ENCODE assay signal across 2 cellular contexts in the genomic region with DNA sequence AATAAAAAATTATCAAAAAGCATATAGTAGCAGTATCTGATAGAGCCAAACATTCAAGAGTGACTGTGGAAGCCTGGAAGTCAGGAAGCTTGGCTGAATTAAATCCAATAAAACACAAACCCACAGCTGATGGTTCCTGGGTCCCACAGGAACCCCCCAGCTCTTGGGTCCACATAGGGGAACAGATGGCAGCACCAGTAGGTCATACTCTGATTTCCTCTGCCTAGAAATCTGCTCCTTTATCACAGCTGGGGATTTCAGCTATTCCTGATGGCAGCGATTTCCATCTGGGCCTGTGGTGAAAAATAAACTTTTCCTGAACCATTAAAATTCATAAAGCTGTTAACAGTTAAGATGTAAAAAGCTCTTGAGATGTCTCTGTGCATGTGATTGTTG.
TF ChIP-seq lines count a peak whose summit lies in the region.

No MANE protein-coding gene starts in this region.

TF ChIP-seq in SK-N-SH, 30 proteins besides CTCF, POLR2A, EP300 and RAD21 (continued from another document):
- TF ChIP-seq, protein P1, sequence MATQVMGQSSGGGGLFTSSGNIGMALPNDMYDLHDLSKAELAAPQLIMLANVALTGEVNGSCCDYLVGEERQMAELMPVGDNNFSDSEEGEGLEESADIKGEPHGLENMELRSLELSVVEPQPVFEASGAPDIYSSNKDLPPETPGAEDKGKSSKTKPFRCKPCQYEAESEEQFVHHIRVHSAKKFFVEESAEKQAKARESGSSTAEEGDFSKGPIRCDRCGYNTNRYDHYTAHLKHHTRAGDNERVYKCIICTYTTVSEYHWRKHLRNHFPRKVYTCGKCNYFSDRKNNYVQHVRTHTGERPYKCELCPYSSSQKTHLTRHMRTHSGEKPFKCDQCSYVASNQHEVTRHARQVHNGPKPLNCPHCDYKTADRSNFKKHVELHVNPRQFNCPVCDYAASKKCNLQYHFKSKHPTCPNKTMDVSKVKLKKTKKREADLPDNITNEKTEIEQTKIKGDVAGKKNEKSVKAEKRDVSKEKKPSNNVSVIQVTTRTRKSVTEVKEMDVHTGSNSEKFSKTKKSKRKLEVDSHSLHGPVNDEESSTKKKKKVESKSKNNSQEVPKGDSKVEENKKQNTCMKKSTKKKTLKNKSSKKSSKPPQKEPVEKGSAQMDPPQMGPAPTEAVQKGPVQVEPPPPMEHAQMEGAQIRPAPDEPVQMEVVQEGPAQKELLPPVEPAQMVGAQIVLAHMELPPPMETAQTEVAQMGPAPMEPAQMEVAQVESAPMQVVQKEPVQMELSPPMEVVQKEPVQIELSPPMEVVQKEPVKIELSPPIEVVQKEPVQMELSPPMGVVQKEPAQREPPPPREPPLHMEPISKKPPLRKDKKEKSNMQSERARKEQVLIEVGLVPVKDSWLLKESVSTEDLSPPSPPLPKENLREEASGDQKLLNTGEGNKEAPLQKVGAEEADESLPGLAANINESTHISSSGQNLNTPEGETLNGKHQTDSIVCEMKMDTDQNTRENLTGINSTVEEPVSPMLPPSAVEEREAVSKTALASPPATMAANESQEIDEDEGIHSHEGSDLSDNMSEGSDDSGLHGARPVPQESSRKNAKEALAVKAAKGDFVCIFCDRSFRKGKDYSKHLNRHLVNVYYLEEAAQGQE (IDR thresholded peaks at IDR 0.05; ENCODE audit: low read depth, low read length): no peak
- TF ChIP-seq POLR2AphosphoS5 (IDR thresholded peaks at IDR 0.05; ENCODE audit: low read depth, low read length) (no peak), YY1 (IDR thresholded peaks at IDR 0.05; ENCODE audit: low read depth) (no peak), FOXJ3 (CRISPR knock-in tag; IDR thresholded peaks at IDR 0.05) (no peak), FOSL2 (IDR thresholded peaks at IDR 0.05; ENCODE audit: borderline replicate concordance, low read depth) (no peak), SIN3A (IDR thresholded peaks at IDR 0.05; ENCODE audit: borderline replicate concordance, low read depth, low read length) (no peak), NRF1 (IDR thresholded peaks at IDR 0.05; ENCODE audit: low read depth, low read length) (no peak), JUND (IDR thresholded peaks at IDR 0.05) (no peak), RFX5 (IDR thresholded peaks at IDR 0.05; ENCODE audit: low read length) (no peak)
- TF ChIP-seq, protein P2, sequence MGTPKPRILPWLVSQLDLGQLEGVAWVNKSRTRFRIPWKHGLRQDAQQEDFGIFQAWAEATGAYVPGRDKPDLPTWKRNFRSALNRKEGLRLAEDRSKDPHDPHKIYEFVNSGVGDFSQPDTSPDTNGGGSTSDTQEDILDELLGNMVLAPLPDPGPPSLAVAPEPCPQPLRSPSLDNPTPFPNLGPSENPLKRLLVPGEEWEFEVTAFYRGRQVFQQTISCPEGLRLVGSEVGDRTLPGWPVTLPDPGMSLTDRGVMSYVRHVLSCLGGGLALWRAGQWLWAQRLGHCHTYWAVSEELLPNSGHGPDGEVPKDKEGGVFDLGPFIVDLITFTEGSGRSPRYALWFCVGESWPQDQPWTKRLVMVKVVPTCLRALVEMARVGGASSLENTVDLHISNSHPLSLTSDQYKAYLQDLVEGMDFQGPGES (IDR thresholded peaks at IDR 0.05; ENCODE audit: low read depth, low read length): no peak

TF ChIP-seq in SK-N-SH treated with all-trans-retinoic acid at 6 μM for 48 hours, 23 proteins besides CTCF, POLR2A, EP300 and RAD21 (continued from another document):
- TF ChIP-seq, protein P3, sequence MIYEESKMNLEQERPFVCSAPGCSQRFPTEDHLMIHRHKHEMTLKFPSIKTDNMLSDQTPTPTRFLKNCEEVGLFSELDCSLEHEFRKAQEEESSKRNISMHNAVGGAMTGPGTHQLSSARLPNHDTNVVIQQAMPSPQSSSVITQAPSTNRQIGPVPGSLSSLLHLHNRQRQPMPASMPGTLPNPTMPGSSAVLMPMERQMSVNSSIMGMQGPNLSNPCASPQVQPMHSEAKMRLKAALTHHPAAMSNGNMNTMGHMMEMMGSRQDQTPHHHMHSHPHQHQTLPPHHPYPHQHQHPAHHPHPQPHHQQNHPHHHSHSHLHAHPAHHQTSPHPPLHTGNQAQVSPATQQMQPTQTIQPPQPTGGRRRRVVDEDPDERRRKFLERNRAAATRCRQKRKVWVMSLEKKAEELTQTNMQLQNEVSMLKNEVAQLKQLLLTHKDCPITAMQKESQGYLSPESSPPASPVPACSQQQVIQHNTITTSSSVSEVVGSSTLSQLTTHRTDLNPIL (CRISPR knock-in tag; IDR thresholded peaks at IDR 0.05; ENCODE audit: low read depth): no peak
- TF ChIP-seq, protein P4, sequence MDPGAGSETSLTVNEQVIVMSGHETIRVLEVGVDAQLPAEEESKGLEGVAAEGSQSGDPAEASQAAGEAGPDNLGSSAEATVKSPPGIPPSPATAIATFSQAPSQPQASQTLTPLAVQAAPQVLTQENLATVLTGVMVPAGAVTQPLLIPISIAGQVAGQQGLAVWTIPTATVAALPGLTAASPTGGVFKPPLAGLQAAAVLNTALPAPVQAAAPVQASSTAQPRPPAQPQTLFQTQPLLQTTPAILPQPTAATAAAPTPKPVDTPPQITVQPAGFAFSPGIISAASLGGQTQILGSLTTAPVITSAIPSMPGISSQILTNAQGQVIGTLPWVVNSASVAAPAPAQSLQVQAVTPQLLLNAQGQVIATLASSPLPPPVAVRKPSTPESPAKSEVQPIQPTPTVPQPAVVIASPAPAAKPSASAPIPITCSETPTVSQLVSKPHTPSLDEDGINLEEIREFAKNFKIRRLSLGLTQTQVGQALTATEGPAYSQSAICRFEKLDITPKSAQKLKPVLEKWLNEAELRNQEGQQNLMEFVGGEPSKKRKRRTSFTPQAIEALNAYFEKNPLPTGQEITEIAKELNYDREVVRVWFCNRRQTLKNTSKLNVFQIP (CRISPR knock-in tag; IDR thresholded peaks at IDR 0.05; ENCODE audit: borderline replicate concordance, low read depth): no peak
- TF ChIP-seq ARNTL (CRISPR knock-in tag; IDR thresholded peaks at IDR 0.05; ENCODE audit: borderline replicate concordance, low read depth) (no peak), SNAI2 (CRISPR knock-in tag; IDR thresholded peaks at IDR 0.05) (no peak)
